12 cellular contexts compared by ENCODE assay signal in genomic region chr6:8017705-8018104, GRCh38. TPM values are rescaled to one million over a fixed set of nuclear protein-coding genes. Genes with fewer than 3 reads are reported as not detected.
DNase-seq lines count a peak whose midpoint lies in the region; ATAC-seq, FAIRE-seq and TF ChIP-seq lines count a peak whose summit lies in the region.
"Had no signal": no experiment of that assay in that cellular context is flagged by ENCODE, and none has a peak within 500 bp of the region (broad histone marks: within the 10 kb centered on the region; RNA-seq: fewer than 3 reads in every experiment).

No MANE protein-coding gene starts in this region.

- H2AFZ ChIP-seq in SU-DHL-6 (ENCODE audit: low read depth, low read length, severe bottlenecking), result peak overlapping the region; percentile 2

- peak overlapping the region; percentile 4 for H3K9ac ChIP-seq in SU-DHL-6 (ENCODE audit: low read length)

- H3K27me3 Mint-ChIP-seq in activated naive CD4-positive, alpha-beta T cell treated with anti-CD3 and anti-CD28 coated beads for 36 hours (ENCODE audit: low read depth), result no peaks in the 10 kb centered on the region
- H3K27me3 Mint-ChIP-seq: activated naive CD8-positive, alpha-beta T cell treated with anti-CD3 and anti-CD28 coated beads, Interleukin-2, amount 50 U/mL, for 24 hours had no signal

- peaks cover 24% of the 10 kb centered on the region for H3K36me3 Mint-ChIP-seq in activated naive CD4-positive, alpha-beta T cell treated with anti-CD3 and anti-CD28 coated beads for 36 hours (ENCODE audit: low read depth)
- H3K36me3 Mint-ChIP-seq in stimulated activated effector memory CD8-positive, alpha-beta T cell treated with anti-CD3 and anti-CD28 coated beads, Interleukin-12 subunit alpha, Interleukin-12 subunit beta, amount 100 ng/mL, for 72 hours, result peaks cover 33% of the 10 kb centered on the region

- ATAC-seq in HG02588 (IDR thresholded peaks at IDR 0.05; ENCODE audit: unreplicated experiment) (peak; percentile 23), GM21825 (IDR thresholded peaks at IDR 0.05; ENCODE audit: unreplicated experiment) (no peak), upper lobe of right lung (no peak)
- no peak for ATAC-seq in stimulated activated effector memory CD8-positive, alpha-beta T cell treated with anti-CD3 and anti-CD28 coated beads, Interleukin-12 subunit alpha, Interleukin-12 subunit beta, amount 100 ng/mL, for 72 hours
- ATAC-seq: activated naive CD8-positive, alpha-beta T cell treated with anti-CD3 and anti-CD28 coated beads, Interleukin-2, amount 50 U/mL, for 24 hours; PC-3 had no signal

- H3K9me3 ChIP-seq in SU-DHL-6 (ENCODE audit: insufficient read depth, low read length) (no peaks in the 10 kb centered on the region), upper lobe of right lung (no peaks in the 10 kb centered on the region)
- H3K9me3 ChIP-seq: spleen had no signal

- peaks cover 4% of the 10 kb centered on the region; the same call in 1 of the 2 replicates for H3K79me2 ChIP-seq in SU-DHL-6 (ENCODE audit: insufficient read depth, low read length)

- CTCF ChIA-PET in activated naive CD4-positive, alpha-beta T cell treated with anti-CD3 and anti-CD28 coated beads for 36 hours (lab: Charles Lee), result interaction anchor here (1.3 kb wide), 1 partner anchor 41 kb away, joined by 3 read pairs; no protein-coding TSS in a partner anchor

- intact Hi-C loops in activated naive CD4-positive, alpha-beta T cell treated with anti-CD3 and anti-CD28 coated beads for 36 hours (cut with micrococcal nuclease), result loop anchor here (2.0 to 5.0 kb wide), 2 partner anchors 47 to 85 kb away; partner anchors contain the start of genes BLOC1S5 and EEF1E1
- intact Hi-C loops in upper lobe of right lung (cut with DNase I), result no loop called here

- peak overlapping the region; percentile 94 for H3K27ac Mint-ChIP-seq in activated naive CD4-positive, alpha-beta T cell treated with anti-CD3 and anti-CD28 coated beads for 36 hours
- peak overlapping the region; percentile 94 for H3K27ac Mint-ChIP-seq in stimulated activated effector memory CD8-positive, alpha-beta T cell treated with anti-CD3 and anti-CD28 coated beads, Interleukin-12 subunit alpha, Interleukin-12 subunit beta, amount 100 ng/mL, for 72 hours
- H3K27ac Mint-ChIP-seq: activated naive CD8-positive, alpha-beta T cell treated with anti-CD3 and anti-CD28 coated beads, Interleukin-2, amount 50 U/mL, for 24 hours had no signal

- H3K27ac ChIP-seq in SU-DHL-6 (ENCODE audit: low read depth, low read length) (peak overlapping the region; percentile 12), upper lobe of right lung (no peak overlapping the region)
- H3K27ac ChIP-seq: spleen had no signal

- H3K4me1 Mint-ChIP-seq in activated naive CD4-positive, alpha-beta T cell treated with anti-CD3 and anti-CD28 coated beads for 36 hours (ENCODE audit: low read depth), result peaks cover 8% of the 10 kb centered on the region
- peaks cover 10% of the 10 kb centered on the region for H3K4me1 Mint-ChIP-seq in stimulated activated effector memory CD8-positive, alpha-beta T cell treated with anti-CD3 and anti-CD28 coated beads, Interleukin-12 subunit alpha, Interleukin-12 subunit beta, amount 100 ng/mL, for 72 hours
- H3K4me1 Mint-ChIP-seq: activated naive CD8-positive, alpha-beta T cell treated with anti-CD3 and anti-CD28 coated beads, Interleukin-2, amount 50 U/mL, for 24 hours had no signal

- no peak for TF ChIP-seq CTCF in SU-DHL-6 (IDR thresholded peaks at IDR 0.05; ENCODE audit: insufficient read depth, low read length, poor library complexity, severe bottlenecking)
- TF ChIP-seq CTCF in upper lobe of right lung (IDR thresholded peaks at IDR 0.05), result no peak

- peaks cover 10% of the 10 kb centered on the region for H3F3A ChIP-seq in SU-DHL-6 (ENCODE audit: insufficient read depth)

- peak overlapping the region; percentile 16 for H3K4me3 ChIP-seq in SU-DHL-6 (ENCODE audit: insufficient read depth, low read length, poor library complexity, severe bottlenecking)
- H3K4me3 ChIP-seq in upper lobe of right lung, result no peak overlapping the region
- H3K4me3 ChIP-seq: spleen had no signal

- H3K4me2 ChIP-seq in SU-DHL-6 (ENCODE audit: low read depth, low read length, poor library complexity, severe bottlenecking), result peak overlapping the region; percentile 52

- H4K20me1 ChIP-seq in SU-DHL-6 (ENCODE audit: low read depth, low read length), result 0 out of 2 replicates have a peak, but pooled peaks cover 3% of the 10 kb centered on the region

- H3K9me3 Mint-ChIP-seq in activated naive CD4-positive, alpha-beta T cell treated with anti-CD3 and anti-CD28 coated beads for 36 hours, result peaks cover 1% of the 10 kb centered on the region
- H3K9me3 Mint-ChIP-seq in stimulated activated effector memory CD8-positive, alpha-beta T cell treated with anti-CD3 and anti-CD28 coated beads, Interleukin-12 subunit alpha, Interleukin-12 subunit beta, amount 100 ng/mL, for 72 hours, result no peaks in the 10 kb centered on the region
- H3K9me3 Mint-ChIP-seq: activated naive CD8-positive, alpha-beta T cell treated with anti-CD3 and anti-CD28 coated beads, Interleukin-2, amount 50 U/mL, for 24 hours had no signal

- no peak for FAIRE-seq in RCC 7860 (lab: Jason Lieb, UNC)
- FAIRE-seq: colon had no signal

- H3K4me1 ChIP-seq in upper lobe of right lung, result no peaks in the 10 kb centered on the region
- H3K4me1 ChIP-seq: spleen had no signal

- peaks cover 20% of the 10 kb centered on the region; the same call in 1 of the 2 replicates for H3K36me3 ChIP-seq in SU-DHL-6 (ENCODE audit: low read length)
- H3K36me3 ChIP-seq in upper lobe of right lung, result peaks cover 9% of the 10 kb centered on the region

- no peaks in the 10 kb centered on the region for H3K27me3 ChIP-seq in SU-DHL-6 (ENCODE audit: low read length)
- H3K27me3 ChIP-seq in upper lobe of right lung, result no peaks in the 10 kb centered on the region
- H3K27me3 ChIP-seq: spleen had no signal

- no peaks in the 10 kb centered on the region for H3K9me2 ChIP-seq in SU-DHL-6 (replicated peaks; ENCODE audit: insufficient read depth, low read length)

- no peak for DNase-seq in activated naive CD4-positive, alpha-beta T cell treated with anti-CD3 and anti-CD28 coated beads for 36 hours
- DNase-seq in activated naive CD4-positive, alpha-beta T cell (lab: John Stamatoyannopoulos, UW), result no peak
- DNase-seq in stimulated activated effector memory CD8-positive, alpha-beta T cell treated with anti-CD3 and anti-CD28 coated beads, Interleukin-12 subunit alpha, Interleukin-12 subunit beta, amount 100 ng/mL, for 72 hours (ENCODE audit: low spot score in 2 of 2), result no peak
- DNase-seq in upper lobe of right lung (no peak), RCC 7860 (ENCODE audit: low spot score) (no peak)
- DNase-seq: activated naive CD8-positive, alpha-beta T cell treated with anti-CD3 and anti-CD28 coated beads, Interleukin-2, amount 50 U/mL, for 24 hours; PC-3; spleen had no signal

- peak overlapping the region; percentile 78 for H3K4me3 Mint-ChIP-seq in activated naive CD4-positive, alpha-beta T cell treated with anti-CD3 and anti-CD28 coated beads for 36 hours
- peak overlapping the region; percentile 68 for H3K4me3 Mint-ChIP-seq in stimulated activated effector memory CD8-positive, alpha-beta T cell treated with anti-CD3 and anti-CD28 coated beads, Interleukin-12 subunit alpha, Interleukin-12 subunit beta, amount 100 ng/mL, for 72 hours
- H3K4me3 Mint-ChIP-seq: activated naive CD8-positive, alpha-beta T cell treated with anti-CD3 and anti-CD28 coated beads, Interleukin-2, amount 50 U/mL, for 24 hours had no signal

RNA-seq across cellular contexts. Expression of gene BLOC1S5, which starts 46.5 kb away (rescaled TPM):
- total RNA-seq in activated naive CD4-positive, alpha-beta T cell treated with anti-CD3 and anti-CD28 coated beads for 36 hours, result 10 to 100 TPM; 20.8 to 22.2 TPM
- 10.7 TPM for total RNA-seq in upper lobe of right lung
